ENCODE assay signal across 8 cellular contexts in the genomic region with DNA sequence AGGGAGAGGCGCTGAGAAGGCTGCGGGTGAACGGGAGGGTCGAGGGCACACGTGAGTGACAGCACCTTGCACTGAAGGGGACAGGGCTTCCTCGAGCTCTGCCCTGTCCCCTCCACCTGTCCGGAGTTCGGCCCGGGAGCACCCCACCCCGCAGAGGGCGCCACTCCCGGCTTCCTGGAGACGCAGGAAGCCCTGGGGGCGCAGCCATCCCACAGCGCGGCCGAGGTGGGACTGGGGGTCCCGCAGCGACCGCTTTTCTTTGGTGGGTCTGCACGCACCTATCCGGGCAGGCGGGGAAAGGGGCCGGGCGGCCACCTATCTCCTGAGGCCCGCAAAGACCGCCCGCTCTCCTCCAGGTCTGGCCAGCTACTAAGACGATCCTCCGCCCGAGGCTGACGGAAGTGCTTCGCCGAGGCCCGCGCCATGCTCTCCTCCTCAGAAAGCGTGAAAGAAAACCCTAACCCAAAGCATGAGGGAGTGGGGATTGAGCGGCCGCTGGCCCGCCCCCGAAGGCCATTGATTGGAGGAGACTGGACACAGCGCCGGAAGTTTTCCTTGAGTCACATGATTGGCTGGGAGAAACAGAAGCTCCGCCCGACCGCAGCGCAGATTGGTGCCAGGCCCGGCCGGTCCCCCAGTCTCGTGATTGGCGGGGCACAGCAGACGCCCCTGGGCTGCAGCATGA. TPM values are rescaled to one million over a fixed set of nuclear protein-coding genes. Genes with fewer than 3 reads are reported as not detected.
DNase-seq lines count a peak whose midpoint lies in the region; TF ChIP-seq lines count a peak whose summit lies in the region.

No MANE protein-coding gene starts in this region.

- H3K4me3 ChIP-seq in GM06990 (replicated peaks; ENCODE audit: low read depth, low read length) (peak overlapping the region; percentile 91), HFF-Myc (replicated peaks; ENCODE audit: low read depth, low read length) (peak overlapping the region; percentile 73), NB4 (ENCODE audit: low read depth, low read length) (peak overlapping the region; percentile 93), SK-N-MC (peak overlapping the region; percentile 86), thyroid gland (replicated peaks in 1 of 3) (peak overlapping the region; percentile 63 to 69 (median 63))

- H3K27me3 Mint-ChIP-seq in activated naive CD8-positive, alpha-beta T cell: no peaks in the 10 kb centered on the region
- H3K27me3 Mint-ChIP-seq in osteocyte (ENCODE audit: unreplicated experiment): no peaks in the 10 kb centered on the region

- peaks cover 8% of the 10 kb centered on the region for H3K36me3 ChIP-seq in GM06990 (ENCODE audit: control insufficient read depth, insufficient read depth, low read length)
- no peaks in the 10 kb centered on the region for H3K36me3 ChIP-seq in SK-N-MC (ENCODE audit: insufficient read depth, low read length)
- H3K36me3 ChIP-seq in thyroid gland: peaks cover 3 to 5% of the 10 kb centered on the region in 2 donors

- H3K4me1 ChIP-seq in thyroid gland: peaks cover 8 to 10% of the 10 kb centered on the region in 2 donors

- H3K27ac ChIP-seq in SK-N-MC (peak overlapping the region; percentile 93), thyroid gland (peak overlapping the region; percentile 13 to 80 (median 75))

- H3K9me3 ChIP-seq in SK-N-MC (ENCODE audit: low read depth, low read length): no peaks in the 10 kb centered on the region
- no peaks in the 10 kb centered on the region for H3K9me3 ChIP-seq in thyroid gland

- WGBS in thyroid gland, 2 donors: 0 to 5% methylated on average over 7 to 27 of the region's 52 CpGs

- peak overlapping the region; percentile 99 for H3K4me3 Mint-ChIP-seq in activated naive CD8-positive, alpha-beta T cell
- H3K4me3 Mint-ChIP-seq in osteocyte (ENCODE audit: unreplicated experiment): peak overlapping the region; percentile 90

- peak overlapping the region; percentile 99 for H3K27ac Mint-ChIP-seq in activated naive CD8-positive, alpha-beta T cell
- peak overlapping the region; percentile 93 for H3K27ac Mint-ChIP-seq in osteocyte (ENCODE audit: unreplicated experiment)

- intact Hi-C loops in head of caudate nucleus (cut with DNase I): loop anchor here (5.0 kb wide), 2 partner anchors 51 to 141 kb away; a partner anchor contains a TSS
- intact Hi-C loops in thyroid gland (cut with DNase I): loop anchor here (5.0 kb wide), 1 partner anchor 71 kb away; a partner anchor contains a TSS

- no peaks in the 10 kb centered on the region for H3K9me3 Mint-ChIP-seq in activated naive CD8-positive, alpha-beta T cell (ENCODE audit: low read depth)
- H3K9me3 Mint-ChIP-seq in osteocyte (ENCODE audit: unreplicated experiment): no peaks in the 10 kb centered on the region

- peak; percentile 50 for TF ChIP-seq CTCF in GM06990 (IDR thresholded peaks at IDR 0.05; ENCODE audit: insufficient read depth, low read length, poor library complexity, severe bottlenecking)
- TF ChIP-seq CTCF in HFF-Myc (IDR thresholded peaks at IDR 0.05; ENCODE audit: low read depth, low read length, missing control alignments): peak; percentile 33
- TF ChIP-seq CTCF in NB4 (IDR thresholded peaks at IDR 0.05; ENCODE audit: low read depth, low read length): peak; percentile 14
- TF ChIP-seq CTCF in osteocyte (IDR thresholded peaks at IDR 0.05): peak; percentile 52
- TF ChIP-seq CTCF in thyroid gland (IDR thresholded peaks at IDR 0.05): peak in 4 of 6 experiments; percentile 15 to 26 (median 20)

- H3K9ac ChIP-seq in SK-N-MC (ENCODE audit: insufficient read length): peak overlapping the region; percentile 83

- peak; percentile 88 for TF ChIP-seq POLR2A in NB4 (IDR thresholded peaks at IDR 0.05; ENCODE audit: extremely low read depth, insufficient read length)
- peak in 1 of 2 donors; percentile 82 for TF ChIP-seq POLR2A in thyroid gland (IDR thresholded peaks at IDR 0.05)

- H3K27me3 ChIP-seq in GM06990 (replicated peaks; ENCODE audit: control insufficient read depth, insufficient read depth, low read length) (no peaks in the 10 kb centered on the region), thyroid gland (no peaks in the 10 kb centered on the region)

- peaks cover 7% of the 10 kb centered on the region for H3K36me3 Mint-ChIP-seq in activated naive CD8-positive, alpha-beta T cell
- peaks cover 25% of the 10 kb centered on the region for H3K36me3 Mint-ChIP-seq in osteocyte (ENCODE audit: unreplicated experiment)

- H3K4me1 Mint-ChIP-seq in activated naive CD8-positive, alpha-beta T cell (ENCODE audit: low read depth): peaks cover 18% of the 10 kb centered on the region
- peaks cover 20% of the 10 kb centered on the region for H3K4me1 Mint-ChIP-seq in osteocyte (ENCODE audit: unreplicated experiment)

- DNase-seq in GM06990 (ENCODE audit: extremely low read depth, insufficient read length) (peak; percentile 97), HFF-Myc (ENCODE audit: extremely low read depth, low read depth) (peak; percentile 95), NB4 (ENCODE audit: low read depth) (peak; percentile 99), SK-N-MC (ENCODE audit: low read depth, low spot score) (peak; percentile 84), head of caudate nucleus (peak; percentile 94 to 99 (median 97)), osteocyte (ENCODE audit: extremely low spot score, unreplicated experiment) (peak; percentile 98), thyroid gland (peak; percentile 98)

RNA-seq across cellular contexts. Expression of a gene that starts 34.4 kb away (rescaled TPM):
- 47.0 and 52.3 TPM in 2 replicates for total RNA-seq in osteocyte
- 100 to 1,000 TPM in 1 of 4 donors, 10 to 100 TPM in 3; 52.5 to 100 (median 66.1) TPM for total RNA-seq in thyroid gland

RNA-seq across cellular contexts. Expression of a gene that starts 57.8 kb away (rescaled TPM):
- 66.5 and 67.6 TPM in 2 replicates for total RNA-seq in osteocyte
- total RNA-seq in thyroid gland: 10 to 100 TPM; 11.2 to 17.4 (median 11.8) TPM

Comparison
In these comparisons a context has a peak if more than half of its experiments do, and no peak if none do; other contexts are left out.
1. Peak in every context shown above with its lines: DNase-seq, H3K4me3 ChIP-seq and H3K27ac ChIP-seq.